ENCODE assay signal across 8 cellular contexts in the genomic region with DNA sequence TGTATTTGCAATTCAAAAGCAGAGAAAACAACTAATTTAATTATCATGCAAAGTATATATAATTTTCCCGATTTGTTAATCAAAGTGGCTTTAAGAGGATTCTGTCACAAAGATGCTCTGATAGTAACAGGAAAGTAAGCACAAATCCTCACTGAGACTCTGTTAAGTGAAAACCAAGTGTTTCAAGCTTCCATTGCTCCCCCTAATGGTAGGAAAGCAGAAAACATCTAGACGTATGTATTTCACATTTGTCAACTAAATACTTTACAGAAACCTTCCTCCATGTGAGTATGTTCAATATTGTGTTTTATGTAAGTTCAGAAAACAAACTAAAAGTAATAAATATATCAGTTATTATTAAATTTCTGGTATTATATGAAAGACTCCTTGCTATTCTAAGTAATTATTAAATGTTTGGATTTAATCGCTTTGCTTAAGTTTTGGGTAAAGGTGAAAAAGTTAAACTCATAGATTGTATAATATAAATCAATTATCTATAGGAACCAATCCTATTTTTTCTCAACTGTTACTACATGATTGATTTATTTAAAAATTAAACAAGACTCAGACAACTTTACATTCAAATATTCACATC. TPM values are rescaled to one million over a fixed set of nuclear protein-coding genes. Genes with fewer than 3 reads are reported as not detected.
DNase-seq lines count a peak whose midpoint lies in the region; TF ChIP-seq lines count a peak whose summit lies in the region.

No MANE protein-coding gene starts in this region.

- H3K4me3 Mint-ChIP-seq in activated CD4-positive, alpha-beta T cell treated with anti-CD3 and anti-CD28 coated beads, Interleukin-2, amount 10 ng/mL, durations not matched to agents 24 days and 14 days: no peak overlapping the region

- no peaks in the 10 kb centered on the region for H3K27me3 Mint-ChIP-seq in activated CD4-positive, alpha-beta T cell treated with anti-CD3 and anti-CD28 coated beads, Interleukin-2, amount 10 ng/mL, durations not matched to agents 24 days and 14 days

- H3K36me3 ChIP-seq in H7 (replicated peaks; ENCODE audit: control insufficient read depth, insufficient read depth, low read length): no peaks in the 10 kb centered on the region

- H3K9me3 Mint-ChIP-seq in activated CD4-positive, alpha-beta T cell treated with anti-CD3 and anti-CD28 coated beads, Interleukin-2, amount 10 ng/mL, durations not matched to agents 24 days and 14 days: no peaks in the 10 kb centered on the region

- TF ChIP-seq CTCF in LNCaP clone FGC (IDR thresholded peaks at IDR 0.05; ENCODE audit: control insufficient read depth, extremely low read depth, insufficient read depth) (peak; percentile 66), fibroblast of pulmonary artery (IDR thresholded peaks at IDR 0.05; ENCODE audit: low read length, missing control alignments) (peak; percentile 87), retinal pigment epithelial cell (conservative IDR thresholded peaks at IDR 0.05; ENCODE audit: low read depth, low read length) (peak; percentile 79)

- intact Hi-C loops in activated CD4-positive, alpha-beta T cell treated with anti-CD3 and anti-CD28 coated beads, Interleukin-2, amount 10 ng/mL, durations not matched to agents 24 days and 14 days (cut with micrococcal nuclease): loop anchor here (1.0 to 2.0 kb wide), 2 partner anchors 404 to 796 kb away; no protein-coding TSS in a partner anchor

- H3K4me1 Mint-ChIP-seq in activated CD4-positive, alpha-beta T cell treated with anti-CD3 and anti-CD28 coated beads, Interleukin-2, amount 10 ng/mL, durations not matched to agents 24 days and 14 days: no peaks in the 10 kb centered on the region

- peak; percentile 59 for DNase-seq in activated CD4-positive, alpha-beta T cell treated with anti-CD3 and anti-CD28 coated beads, Interleukin-2, amount 10 ng/mL, durations not matched to agents 24 days and 14 days
- no peak for DNase-seq in activated CD4-positive, alpha-beta T cell treated with anti-CD3 and anti-CD28 coated beads for 48 hours
- DNase-seq in H7 (peak; percentile 19), LNCaP clone FGC (ENCODE audit: low read depth) (peak; percentile 26), SHP77 (lab: John Stamatoyannopoulos, UW) (peak; percentile 69 to 76), fibroblast of pulmonary artery (ENCODE audit: low read depth) (peak; percentile 80), retinal pigment epithelial cell (ENCODE audit: low read depth) (peak; percentile 33), activated T-cell treated with anti-CD3 and anti-CD28 coated beads for 4 hours (no peak)

- no peaks in the 10 kb centered on the region for H3K36me3 Mint-ChIP-seq in activated CD4-positive, alpha-beta T cell treated with anti-CD3 and anti-CD28 coated beads, Interleukin-2, amount 10 ng/mL, durations not matched to agents 24 days and 14 days (ENCODE audit: low read depth)

- no peak overlapping the region for H3K4me3 ChIP-seq in H7 (ENCODE audit: insufficient read depth, low read depth, low read length)
- H3K4me3 ChIP-seq in LNCaP clone FGC (ENCODE audit: low read depth, low read length): no peak overlapping the region
- no peak overlapping the region for H3K4me3 ChIP-seq in fibroblast of pulmonary artery (replicated peaks; ENCODE audit: low read depth, low read length)
- H3K4me3 ChIP-seq in retinal pigment epithelial cell (ENCODE audit: low read length): no peak overlapping the region

- H3K27me3 ChIP-seq in H7 (ENCODE audit: control insufficient read depth, insufficient read depth, low read length): no peaks in the 10 kb centered on the region

- no peak overlapping the region for H3K27ac Mint-ChIP-seq in activated CD4-positive, alpha-beta T cell treated with anti-CD3 and anti-CD28 coated beads, Interleukin-2, amount 10 ng/mL, durations not matched to agents 24 days and 14 days

RNA-seq across cellular contexts. Expression of a gene that starts 1.5 kb away (rescaled TPM):
- total RNA-seq in activated CD4-positive, alpha-beta T cell treated with anti-CD3 and anti-CD28 coated beads, Interleukin-2, amount 10 ng/mL, durations not matched to agents 24 days and 14 days: not detected in 2 replicates
- 219 and 319 TPM in 2 replicates for total RNA-seq in H7 (2014; rRNA removed; shearing (Covaris generic))

RNA-seq across cellular contexts. Expression of a gene that starts 36.4 kb away (rescaled TPM):
- not detected in 2 replicates for total RNA-seq in activated CD4-positive, alpha-beta T cell treated with anti-CD3 and anti-CD28 coated beads, Interleukin-2, amount 10 ng/mL, durations not matched to agents 24 days and 14 days
- total RNA-seq in H7 (2014; rRNA removed; shearing (Covaris generic)): 0.41 and 0.87 TPM in 2 replicates

Comparison
In these comparisons a context has a peak if more than half of its experiments do, and no peak if none do; other contexts are left out.
1. DNase-seq: peak in activated CD4-positive, alpha-beta T cell treated with anti-CD3 and anti-CD28 coated beads, Interleukin-2, amount 10 ng/mL, durations not matched to agents 24 days and 14 days (single experiment), H7 (single experiment), LNCaP clone FGC (single experiment), SHP77 (2 of 2), fibroblast of pulmonary artery (single experiment) and retinal pigment epithelial cell (single experiment); none in activated CD4-positive, alpha-beta T cell treated with anti-CD3 and anti-CD28 coated beads for 48 hours (single experiment) and activated T-cell treated with anti-CD3 and anti-CD28 coated beads for 4 hours (single experiment).
2. RNA of a gene that starts 1.5 kb away (total RNA-seq): 219 to 319 TPM in H7; not detected in activated CD4-positive, alpha-beta T cell treated with anti-CD3 and anti-CD28 coated beads, Interleukin-2, amount 10 ng/mL, durations not matched to agents 24 days and 14 days; every median in the first group is over 100 times any median in the second.
3. Peak in every context shown above with its lines, with median percentiles within 50 percentile points of each other: CTCF ChIP-seq.